16 cellular contexts compared by ENCODE assay signal in genomic region chr15:59516655-59517461, GRCh38.
DNase-seq lines count a peak whose midpoint lies in the region; ATAC-seq and TF ChIP-seq lines count a peak whose summit lies in the region.
"Had no signal": no experiment of that assay in that cellular context is flagged by ENCODE, and none has a peak within 500 bp of the region (broad histone marks: within the 10 kb centered on the region; RNA-seq: fewer than 3 reads in every experiment).

No MANE protein-coding gene starts in this region.

- no peak overlapping the region for H3K9ac ChIP-seq in mesenchymal stem cell (ENCODE audit: low read length)

- H3K23ac ChIP-seq in mesenchymal stem cell (ENCODE audit: low read length in 2 of 2): no peak overlapping the region

- no peak overlapping the region for H2BK15ac ChIP-seq in mesenchymal stem cell (ENCODE audit: low read depth, poor library complexity, severe bottlenecking)

- DNase-seq in GM12865 (ENCODE audit: low read depth): peak; percentile 52
- DNase-seq in NAMALWA (ENCODE audit: low spot score): peak; percentile 69
- DNase-seq in mesenchymal stem cell: no peak
- DNase-seq in stimulated activated CD4-positive, alpha-beta T cell treated with anti-CD3 and anti-CD28 coated beads, Interleukin-4, amount 100 ng/mL, for 4 hours: no peak
- no peak for DNase-seq in NCI-H2107 treated with DMSO at 0.1 percent for 48 hours (lab: John Stamatoyannopoulos, UW; ENCODE audit: unreplicated experiment)
- no peak for DNase-seq in foreskin fibroblast
- DNase-seq: anterior cingulate cortex, BE2C, cortex of kidney, immature natural killer cell, NCI-H446, right cardiac atrium had no signal

- no peak overlapping the region for H3K4ac ChIP-seq in mesenchymal stem cell (ENCODE audit: low read depth in 1 of 2, low read length in 2 of 2)

- TF ChIP-seq CTCF in GM12865 (IDR thresholded peaks at IDR 0.05; ENCODE audit: insufficient read depth, low read depth, low read length, missing control alignments) (no peak), foreskin fibroblast (IDR thresholded peaks at IDR 0.05; ENCODE audit: low read depth, low read length) (no peak)

- 92% methylated on average over 8 of the region's 9 CpGs for WGBS in mesenchymal stem cell

- no peak overlapping the region for H3K18ac ChIP-seq in mesenchymal stem cell (ENCODE audit: low read depth in 1 of 2, low read length in 2 of 2)

- no peak overlapping the region for H4K91ac ChIP-seq in mesenchymal stem cell (ENCODE audit: low read length)

- no peak overlapping the region for H2BK5ac ChIP-seq in mesenchymal stem cell (ENCODE audit: low read depth, low read length, poor library complexity, severe bottlenecking)

- H3K27ac ChIP-seq in mesenchymal stem cell (ENCODE audit: low read length, poor library complexity, severe bottlenecking): peak overlapping the region; percentile 24
- H3K27ac ChIP-seq: HL-60, RWPE1 had no signal

- no peak overlapping the region for H3K14ac ChIP-seq in mesenchymal stem cell (ENCODE audit: low read length in 2 of 2)

- no peaks in the 10 kb centered on the region for H3K36me3 ChIP-seq in mesenchymal stem cell (ENCODE audit: control insufficient read depth in 1 of 2, insufficient read depth in 2 of 2, low read depth in 1 of 2, low read length in 2 of 2)
- H3K36me3 ChIP-seq: BE2C had no signal

- no peak overlapping the region for H3K4me2 ChIP-seq in mesenchymal stem cell (ENCODE audit: low read length, poor library complexity, severe bottlenecking)

- H3K79me1 ChIP-seq in mesenchymal stem cell (replicated peaks; ENCODE audit: low read length, poor library complexity, severe bottlenecking): no peaks in the 10 kb centered on the region

- H3K9me3 ChIP-seq in mesenchymal stem cell (ENCODE audit: control insufficient read depth, low read length): no peaks in the 10 kb centered on the region
- H3K9me3 ChIP-seq: BE2C had no signal

- no peak overlapping the region for H2AK5ac ChIP-seq in mesenchymal stem cell (ENCODE audit: low read length, severe bottlenecking)

- peaks cover 4% of the 10 kb centered on the region for H3K4me1 ChIP-seq in mesenchymal stem cell (ENCODE audit: control insufficient read depth, insufficient read depth, low read depth, low read length)

- H3K27me3 ChIP-seq in mesenchymal stem cell (ENCODE audit: control insufficient read depth in 1 of 2, insufficient read depth in 1 of 2, low read length in 2 of 2): no peaks in the 10 kb centered on the region
- H3K27me3 ChIP-seq: BE2C had no signal

- no peak overlapping the region for H2BK12ac ChIP-seq in mesenchymal stem cell (ENCODE audit: low read length in 2 of 2)

- H4K8ac ChIP-seq in mesenchymal stem cell (ENCODE audit: low read length): no peak overlapping the region

- no peak overlapping the region for H2AFZ ChIP-seq in mesenchymal stem cell (ENCODE audit: low read depth, low read length)

- ATAC-seq in GM21423 (IDR thresholded peaks at IDR 0.05; ENCODE audit: unreplicated experiment): peak; percentile 58
- ATAC-seq in HG03045 (IDR thresholded peaks at IDR 0.05; ENCODE audit: unreplicated experiment): no peak
- ATAC-seq: right cardiac atrium had no signal

- H3K4me3 ChIP-seq in GM12865 (ENCODE audit: low read depth, low read length) (peak overlapping the region; percentile 28), mesenchymal stem cell (ENCODE audit: insufficient read depth in 1 of 2, low read depth in 1 of 2, low read length in 2 of 2) (no peak overlapping the region), foreskin fibroblast (ENCODE audit: low read depth in 1 of 2, low read length in 2 of 2) (no peak overlapping the region)

- H2BK120ac ChIP-seq in mesenchymal stem cell (ENCODE audit: low read depth, low read length): no peak overlapping the region

Comparison
In these comparisons a context has a peak if more than half of its experiments do, and no peak if none do; other contexts are left out.
1. DNase-seq: peak in GM12865 (single experiment) and NAMALWA (single experiment); none in mesenchymal stem cell (single experiment), stimulated activated CD4-positive, alpha-beta T cell treated with anti-CD3 and anti-CD28 coated beads, Interleukin-4, amount 100 ng/mL, for 4 hours (0 of 2), NCI-H2107 treated with DMSO at 0.1 percent for 48 hours (single experiment) and foreskin fibroblast (0 of 2).